ENCODE assay signal across 1 cellular context in genomic region chr12:112906712-112907414, GRCh38.
TF ChIP-seq lines count a peak whose summit lies in the region.

Gene OAS1, plus strand, starts transcription at chr12:112906962. Its CDS starts 78 bp downstream, at chr12:112907040.

TF ChIP-seq in GM12878, 131 proteins besides CTCF, POLR2A, EP300 and RAD21 (continued from another document and continues in another):
- no peak for TF ChIP-seq ZNF592 (IDR thresholded peaks at IDR 0.05)
- TF ChIP-seq EZH2 (IDR thresholded peaks at IDR 0.05; ENCODE audit: borderline replicate concordance, control insufficient read depth, low read depth, low read length) = no peak
- no peak for TF ChIP-seq CHD1 (IDR thresholded peaks at IDR 0.05; ENCODE audit: low read depth, low read length)
- peak; percentile 34; the same call in 1 of the 2 replicates for TF ChIP-seq NFIC (IDR thresholded peaks at IDR 0.05; ENCODE audit: low read depth, low read length)
- no peak for TF ChIP-seq CEBPB (IDR thresholded peaks at IDR 0.05; ENCODE audit: borderline replicate concordance in 1 of 2, low read depth in 2 of 2, low read length in 2 of 2)
- peak; percentile 83 for TF ChIP-seq TAF1 (IDR thresholded peaks at IDR 0.05; ENCODE audit: borderline replicate concordance, low read depth, low read length)
- no peak for TF ChIP-seq PAX8 (IDR thresholded peaks at IDR 0.05)
- TF ChIP-seq PML (IDR thresholded peaks at IDR 0.05; ENCODE audit: low read length) = peak; percentile 40; the same call in 1 of the 2 replicates
- TF ChIP-seq ESRRA (IDR thresholded peaks at IDR 0.05; ENCODE audit: low read length) = no peak
- no peak for TF ChIP-seq RFX5 (IDR thresholded peaks at IDR 0.05; ENCODE audit: low read depth, low read length)
- TF ChIP-seq SIN3A (IDR thresholded peaks at IDR 0.05; ENCODE audit: low read depth, low read length) = 0 out of 2 replicates have a peak, but pooled peaks have one; percentile 61
- 0 out of 2 replicates have a peak, but pooled peaks have one; percentile 21 for TF ChIP-seq ZBED1 (IDR thresholded peaks at IDR 0.05; ENCODE audit: borderline replicate concordance)
- TF ChIP-seq ZNF24 (IDR thresholded peaks at IDR 0.05) = no peak
- TF ChIP-seq CHD2 (IDR thresholded peaks at IDR 0.05; ENCODE audit: borderline replicate concordance, low read depth, low read length) = no peak
- no peak for TF ChIP-seq BCL11A (IDR thresholded peaks at IDR 0.05; ENCODE audit: low read depth, low read length)
- no peak for TF ChIP-seq ZBTB4 (CRISPR knock-in tag; IDR thresholded peaks at IDR 0.05)
- TF ChIP-seq CHD4 (IDR thresholded peaks at IDR 0.05) = no peak
- TF ChIP-seq NBN (IDR thresholded peaks at IDR 0.05) = peak; percentile 77; the same call in 1 of the 2 replicates
- no peak for TF ChIP-seq ZBTB40 (IDR thresholded peaks at IDR 0.05; ENCODE audit: borderline replicate concordance)
- no peak for TF ChIP-seq MEF2A (IDR thresholded peaks at IDR 0.05; ENCODE audit: insufficient read depth, low read depth, low read length)
- TF ChIP-seq POLR2AphosphoS5 (IDR thresholded peaks at IDR 0.05; ENCODE audit: low read length) = peak; percentile 97
- TF ChIP-seq SKIL (IDR thresholded peaks at IDR 0.05; ENCODE audit: low read depth, poor library complexity, severe bottlenecking) = no peak
- no peak for TF ChIP-seq TCF12 (IDR thresholded peaks at IDR 0.05; ENCODE audit: low read depth, low read length)
- peak; percentile 93 for TF ChIP-seq POU2F2 (IDR thresholded peaks at IDR 0.05; ENCODE audit: borderline replicate concordance, low read depth, low read length)
- peak; percentile 29 for TF ChIP-seq MXI1 (IDR thresholded peaks at IDR 0.05; ENCODE audit: low read depth, low read length)
- TF ChIP-seq SRF (IDR thresholded peaks at IDR 0.05; ENCODE audit: low read depth in 2 of 2, low read length in 2 of 2) = no peak
- TF ChIP-seq IRF4 (IDR thresholded peaks at IDR 0.05; ENCODE audit: low read depth, low read length) = 0 out of 2 replicates have a peak, but pooled peaks have one; percentile 34
- no peak for TF ChIP-seq ZBTB33 (IDR thresholded peaks at IDR 0.05)
- TF ChIP-seq SREBF1 (IDR thresholded peaks at IDR 0.05; ENCODE audit: low read length) = no peak
- TF ChIP-seq HDAC2 (IDR thresholded peaks at IDR 0.05) = no peak
- TF ChIP-seq HDAC6 (IDR thresholded peaks at IDR 0.05; ENCODE audit: unreplicated experiment) = no peak
- no peak for TF ChIP-seq NRF1 (conservative IDR thresholded peaks at IDR 0.05; ENCODE audit: low read depth, low read length)
- TF ChIP-seq MTA3 (IDR thresholded peaks at IDR 0.05; ENCODE audit: borderline replicate concordance, low read length) = no peak
- no peak for TF ChIP-seq RCOR1 (conservative IDR thresholded peaks at IDR 0.05; ENCODE audit: low read depth, low read length)
- TF ChIP-seq KLF5 (IDR thresholded peaks at IDR 0.05; ENCODE audit: partially characterized antibody) = no peak
- peak; percentile 42 to 56; a peak in 3 of 4 replicates for TF ChIP-seq IKZF2 (IDR thresholded peaks at IDR 0.05)
- TF ChIP-seq MAX (IDR thresholded peaks at IDR 0.05; ENCODE audit: low read depth, low read length) = peak; percentile 58; the same call in 1 of the 2 replicates
- no peak for TF ChIP-seq FOS (IDR thresholded peaks at IDR 0.05; ENCODE audit: borderline replicate concordance, extremely low read depth, insufficient read length)
- TF ChIP-seq CBX3 (IDR thresholded peaks at IDR 0.05; ENCODE audit: borderline replicate concordance, low read depth) = no peak
- no peak for TF ChIP-seq PBX3 (IDR thresholded peaks at IDR 0.05; ENCODE audit: insufficient replicate concordance, low read depth, low read length)
- TF ChIP-seq CREM (IDR thresholded peaks at IDR 0.05; ENCODE audit: low read depth) = 0 out of 2 replicates have a peak, but pooled peaks have one; percentile 9
- TF ChIP-seq TCF3 (IDR thresholded peaks at IDR 0.05; ENCODE audit: borderline replicate concordance, insufficient read depth, low read depth, low read length) = no peak; the same call in 1 of the 2 replicates
- TF ChIP-seq SUPT20H (IDR thresholded peaks at IDR 0.05; ENCODE audit: borderline replicate concordance, control insufficient read depth, low read depth, low read length) = no peak
- TF ChIP-seq BHLHE40 (IDR thresholded peaks at IDR 0.05; ENCODE audit: borderline replicate concordance in 1 of 2, low read depth in 2 of 2, low read length in 1 of 2) = peak; percentile 73 to 75; a peak in 3 of 4 replicates
- TF ChIP-seq MTA2 (IDR thresholded peaks at IDR 0.05; ENCODE audit: low read depth) = peak; percentile 8; the same call in 1 of the 2 replicates
